ENCODE assay signal across 8 cellular contexts in genomic region chr5:40410231-40410861, GRCh38.
DNase-seq lines count a peak whose midpoint lies in the region; ATAC-seq and TF ChIP-seq lines count a peak whose summit lies in the region.

No MANE protein-coding gene starts in this region.

- peak overlapping the region; percentile 72 for H3K4me3 ChIP-seq in CD4-positive, CD25-positive, alpha-beta regulatory T cell (ENCODE audit: low read depth, low read length)
- H3K4me3 ChIP-seq in right cardiac atrium (ENCODE audit: low read length) = no peak overlapping the region

- WGBS in right cardiac atrium = 39% methylated on average over 9 of the region's 9 CpGs

- peaks cover 0 to 4% (median 0%) of the 10 kb centered on the region in 7 donors for H3K9me3 Mint-ChIP-seq in CD4-positive, CD25-positive, alpha-beta regulatory T cell

- no peaks in the 10 kb centered on the region for H3K27me3 ChIP-seq in CD4-positive, CD25-positive, alpha-beta regulatory T cell (ENCODE audit: control insufficient read depth, insufficient read depth, low read length)
- H3K27me3 ChIP-seq in right cardiac atrium (ENCODE audit: control insufficient read depth, insufficient read depth) = no peaks in the 10 kb centered on the region

- H3K27me3 Mint-ChIP-seq in CD4-positive, CD25-positive, alpha-beta regulatory T cell = no peaks in the 10 kb centered on the region

- H3K27ac ChIP-seq in CD4-positive, CD25-positive, alpha-beta regulatory T cell (ENCODE audit: insufficient read depth, low read length, poor library complexity, severe bottlenecking) = peak overlapping the region; percentile 96
- peak overlapping the region; percentile 25 for H3K27ac ChIP-seq in right cardiac atrium (ENCODE audit: low read length)

- no peak for TF ChIP-seq POLR2A in GM18505 (IDR thresholded peaks at IDR 0.05; ENCODE audit: borderline replicate concordance, extremely low read depth, insufficient read depth, insufficient read length)

- no peaks in the 10 kb centered on the region for H3K36me3 ChIP-seq in CD4-positive, CD25-positive, alpha-beta regulatory T cell (ENCODE audit: control insufficient read depth, insufficient read depth, low read length)

- H3K9me3 ChIP-seq in CD4-positive, CD25-positive, alpha-beta regulatory T cell (ENCODE audit: control insufficient read depth in 2 of 2, low read length in 2 of 2) = no peaks in the 10 kb centered on the region
- peaks cover 4% of the 10 kb centered on the region for H3K9me3 ChIP-seq in right cardiac atrium (ENCODE audit: control insufficient read depth, low read length)

- peak; percentile 71 to 90 (median 86) for DNase-seq in CD4-positive, CD25-positive, alpha-beta regulatory T cell
- DNase-seq in NOMO-1 treated with DMSO at 0.1 percent for 48 hours (lab: John Stamatoyannopoulos, UW; ENCODE audit: unreplicated experiment) (peak; percentile 92), activated T-helper 1 cell treated with Interleukin-2 at 50 U/mL for 16 hours (ENCODE audit: low read depth) (peak; percentile 45), right cardiac atrium (peak in 1 of 3 donors; percentile 32), SHP77 (lab: John Stamatoyannopoulos, UW) (no peak), AG20443 (ENCODE audit: low spot score) (no peak)
- DNase-seq in stimulated activated CD8-positive, alpha-beta memory T cell treated with anti-CD3 and anti-CD28 coated beads, Interleukin-12 subunit alpha, Interleukin-12 subunit beta, amount 100 ng/mL, for 4 hours (ENCODE audit: low read depth) = peak; percentile 37

- H3K36me3 Mint-ChIP-seq in CD4-positive, CD25-positive, alpha-beta regulatory T cell = no peaks in the 10 kb centered on the region

- ATAC-seq in CD4-positive, CD25-positive, alpha-beta regulatory T cell (ENCODE audit: low read depth in 2 of 2) = peak; percentile 87 to 89
- ATAC-seq in right cardiac atrium (peak; percentile 54 to 58), GM18505 (IDR thresholded peaks at IDR 0.05; ENCODE audit: unreplicated experiment) (no peak)

- intact Hi-C loops in right cardiac atrium (cut with DNase I) = no loop called here

- H3K4me3 Mint-ChIP-seq in CD4-positive, CD25-positive, alpha-beta regulatory T cell = peak overlapping the region; percentile 2 to 81 (median 70)

- peaks cover 25 to 60% (median 40%) of the 10 kb centered on the region in 4 donors for H3K4me1 Mint-ChIP-seq in CD4-positive, CD25-positive, alpha-beta regulatory T cell

- peak overlapping the region; percentile 88 to 96 (median 91) for H3K27ac Mint-ChIP-seq in CD4-positive, CD25-positive, alpha-beta regulatory T cell

- peaks cover 54% of the 10 kb centered on the region for H3K4me1 ChIP-seq in CD4-positive, CD25-positive, alpha-beta regulatory T cell (ENCODE audit: control insufficient read depth, insufficient read depth, low read length, poor library complexity, severe bottlenecking)
- peaks cover 4% of the 10 kb centered on the region for H3K4me1 ChIP-seq in right cardiac atrium (ENCODE audit: control insufficient read depth, insufficient read depth, low read length)

Comparison
In these comparisons a context has a peak if more than half of its experiments do, and no peak if none do; other contexts are left out.
1. DNase-seq: peak in CD4-positive, CD25-positive, alpha-beta regulatory T cell (3 of 3), NOMO-1 treated with DMSO at 0.1 percent for 48 hours (single experiment), activated T-helper 1 cell treated with Interleukin-2 at 50 U/mL for 16 hours (single experiment) and stimulated activated CD8-positive, alpha-beta memory T cell treated with anti-CD3 and anti-CD28 coated beads, Interleukin-12 subunit alpha, Interleukin-12 subunit beta, amount 100 ng/mL, for 4 hours (single experiment); none in SHP77 (0 of 2) and AG20443 (single experiment).